In the genomic region with DNA sequence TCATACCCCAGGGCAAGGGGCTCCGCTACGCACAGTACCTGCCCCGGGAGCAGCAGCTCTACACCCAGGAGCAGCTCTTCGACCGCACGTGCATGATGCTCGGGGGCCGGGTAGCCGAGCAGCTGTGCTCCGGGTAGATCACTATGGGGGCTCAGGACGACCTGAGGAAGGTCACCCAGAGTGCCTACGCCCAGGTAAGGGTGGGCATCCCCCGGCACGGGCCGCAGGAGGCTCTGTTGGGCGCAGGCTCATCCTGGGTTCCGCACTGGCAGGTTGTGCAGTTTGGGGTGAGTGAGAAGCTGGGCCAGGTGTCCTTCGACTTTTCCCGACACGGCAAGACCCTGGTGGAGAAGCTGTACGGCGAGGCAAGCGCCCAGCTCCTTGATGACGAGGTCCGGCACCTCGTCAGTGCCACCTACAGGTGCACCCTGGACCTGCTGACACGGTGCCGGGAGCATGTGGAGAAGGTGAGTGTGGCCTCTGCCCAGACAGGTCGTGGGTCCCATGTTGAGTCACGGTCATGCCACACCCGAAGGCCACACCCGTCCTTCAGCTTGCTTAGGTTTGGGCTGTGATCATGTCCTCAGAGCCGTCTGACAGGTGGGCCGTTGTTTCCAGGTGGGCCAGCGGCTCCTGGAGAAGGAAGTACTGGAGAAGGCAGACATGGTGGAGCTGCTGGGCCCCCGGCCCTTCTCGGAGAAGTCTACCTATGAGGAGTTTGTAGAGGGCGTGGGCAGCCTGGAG, we compare ENCODE assay signal across 2 cellular contexts.
TF ChIP-seq lines count a peak whose summit lies in the region.

No MANE protein-coding gene starts in this region.

TF ChIP-seq in GM12878, 131 proteins besides CTCF, POLR2A, EP300 and RAD21 (continued from another document):
- TF ChIP-seq IKZF1 (conservative IDR thresholded peaks at IDR 0.05) = no peak
TF ChIP-seq in GM12878: peak in this region for 0.

TF ChIP-seq in HepG2, 621 proteins besides CTCF, POLR2A, EP300 and RAD21 (continued from another document):
- no peak for TF ChIP-seq CEBPZ (IDR thresholded peaks at IDR 0.05; ENCODE audit: low read length)
TF ChIP-seq in HepG2: peak in this region for 2.
